In the genomic region with DNA sequence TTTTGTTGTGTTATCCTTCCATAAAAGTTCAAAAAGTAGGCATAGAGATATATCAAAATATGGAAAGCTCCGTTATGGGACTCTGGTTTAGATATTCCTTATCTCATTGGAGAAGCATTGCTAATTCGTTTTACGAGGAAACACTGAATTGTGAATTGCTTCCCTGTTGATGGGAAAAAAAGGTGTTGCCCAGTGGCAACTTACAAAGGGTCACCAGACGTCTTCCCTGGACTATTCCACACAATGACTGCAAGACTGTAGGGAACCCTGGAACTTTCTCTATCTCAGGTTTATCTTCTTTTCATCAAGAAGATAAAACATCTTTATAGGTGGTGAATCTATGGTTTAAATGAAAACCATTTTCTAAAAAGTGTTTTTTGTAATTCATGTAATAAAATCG, we compare ENCODE assay signal across 24 cellular contexts.
DNase-seq lines count a peak whose midpoint lies in the region; ATAC-seq and TF ChIP-seq lines count a peak whose summit lies in the region.
"Had no signal": no experiment of that assay in that cellular context is flagged by ENCODE, and none has a peak within 500 bp of the region (broad histone marks: within the 10 kb centered on the region; RNA-seq: fewer than 3 reads in every experiment).

No MANE protein-coding gene starts in this region.

- H3K9ac ChIP-seq in subcutaneous abdominal adipose tissue (ENCODE audit: low read length in 5 of 5): no peak overlapping the region

- DNase-seq in cardiac muscle cell (ENCODE audit: low read depth in 1 of 2, low spot score in 1 of 2): no peak
- no peak for DNase-seq in left cardiac atrium
- DNase-seq in esophagus muscularis mucosa (ENCODE audit: extremely low spot score): no peak
- DNase-seq in NCI-H2196 treated with DMSO at 0.1 percent for 48 hours (lab: John Stamatoyannopoulos, UW; ENCODE audit: unreplicated experiment): no peak
- no peak for DNase-seq in OCI-M2 (lab: John Stamatoyannopoulos, UW; ENCODE audit: unreplicated experiment)
- no peak for DNase-seq in activated CD4-positive, CD25-positive, alpha-beta regulatory T cell (lab: John Stamatoyannopoulos, UW)
- DNase-seq: activated CD4-positive, alpha-beta T cell treated with anti-CD3 and anti-CD28 coated beads, Interleukin-2, amount 50 U/mL, for 4 hours; activated CD8-positive, alpha-beta memory T cell treated with anti-CD3 and anti-CD28 coated beads, Interleukin-2, amount 50 U/mL, for 4 hours; activated naive CD8-positive, alpha-beta T cell treated with anti-CD3 and anti-CD28 coated beads for 36 hours; CD8-positive, alpha-beta memory T cell; DMS153; effector CD4-positive, alpha-beta T cell; GDM1; NCI-H1092 treated with DMSO at 0.1 percent for 48 hours; NCI-H2029; NCI-H226; T-helper 2 cell; tibial artery had no signal

- H3K4me1 ChIP-seq in cardiac muscle cell (ENCODE audit: low read depth) (peaks cover 38% of the 10 kb centered on the region), esophagus muscularis mucosa (peaks cover 0 to 7% (median 0%) of the 10 kb centered on the region in 4 donors), muscle layer of duodenum (ENCODE audit: control insufficient read depth in 1 of 2, insufficient read depth in 2 of 2, low read length in 2 of 2) (peaks cover 0 to 9% of the 10 kb centered on the region in 2 donors), subcutaneous abdominal adipose tissue (ENCODE audit: control insufficient read depth in 5 of 5, insufficient read depth in 5 of 5, low read length in 5 of 5) (peaks cover 0 to 10% (median 5%) of the 10 kb centered on the region in 5 donors)

- 72% methylated on average over 5 of the region's 5 CpGs for WGBS in esophagus muscularis mucosa

- ATAC-seq in left cardiac atrium: no peak
- ATAC-seq: foreskin keratinocyte, SK-N-SH treated with all-trans-retinoic acid at 6 μM for 48 hours had no signal

- no peak for TF ChIP-seq POLR2A in esophagus muscularis mucosa (IDR thresholded peaks at IDR 0.05; ENCODE audit: low read depth)

- H3K36me3 ChIP-seq in cardiac muscle cell (no peaks in the 10 kb centered on the region), esophagus muscularis mucosa (no peaks in the 10 kb centered on the region), muscle layer of duodenum (ENCODE audit: control insufficient read depth in 1 of 2, insufficient read depth in 2 of 2, low read length in 2 of 2) (peaks cover 3 to 7% of the 10 kb centered on the region in 2 donors), subcutaneous abdominal adipose tissue (ENCODE audit: control insufficient read depth in 5 of 5, insufficient read depth in 5 of 5, low read length in 5 of 5) (peaks cover 0 to 9% (median 0%) of the 10 kb centered on the region in 5 donors)
- H3K36me3 ChIP-seq: tibial artery had no signal

- H3K27me3 ChIP-seq in cardiac muscle cell: no peaks in the 10 kb centered on the region
- no peaks in the 10 kb centered on the region for H3K27me3 ChIP-seq in esophagus muscularis mucosa
- H3K27me3 ChIP-seq in muscle layer of duodenum (ENCODE audit: low read depth, low read length): no peaks in the 10 kb centered on the region
- H3K27me3 ChIP-seq in subcutaneous abdominal adipose tissue (ENCODE audit: control insufficient read depth in 5 of 5, insufficient read depth in 4 of 5, low read length in 5 of 5): no peaks in the 10 kb centered on the region
- H3K27me3 ChIP-seq: foreskin keratinocyte, tibial artery had no signal

- H3K9me3 ChIP-seq in cardiac muscle cell (ENCODE audit: low read depth) (no peaks in the 10 kb centered on the region), esophagus muscularis mucosa (no peaks in the 10 kb centered on the region), muscle layer of duodenum (ENCODE audit: control insufficient read depth in 1 of 2, low read length in 2 of 2) (no peaks in the 10 kb centered on the region), subcutaneous abdominal adipose tissue (ENCODE audit: control insufficient read depth in 5 of 5, low read length in 5 of 5) (peaks cover 0 to 3% (median 0%) of the 10 kb centered on the region in 5 donors)
- H3K9me3 ChIP-seq: tibial artery had no signal

- H3K27ac ChIP-seq in cardiac muscle cell: peak overlapping the region; percentile 90
- peak overlapping the region in 3 of 4 donors; percentile 15 to 50 (median 22) for H3K27ac ChIP-seq in esophagus muscularis mucosa (replicated peaks in 1 of 4)
- H3K27ac ChIP-seq in muscle layer of duodenum (ENCODE audit: low read length): peak overlapping the region; percentile 58
- peak overlapping the region; percentile 64 for H3K27ac ChIP-seq in subcutaneous abdominal adipose tissue (ENCODE audit: low read depth, low read length)
- H3K27ac ChIP-seq: 22Rv1, foreskin keratinocyte, tibial artery had no signal

- TF ChIP-seq EP300 in esophagus muscularis mucosa (IDR thresholded peaks at IDR 0.05): no peak

- TF ChIP-seq CTCF in cardiac muscle cell (IDR thresholded peaks at IDR 0.05; ENCODE audit: low read depth, low read length) (no peak), esophagus muscularis mucosa (IDR thresholded peaks at IDR 0.05) (no peak)

- intact Hi-C loops in left cardiac atrium (cut with DNase I) (loop anchor here in 1 of 2 donors (10.0 kb wide), 1 partner anchor 132 kb away; no protein-coding TSS in a partner anchor), esophagus muscularis mucosa (cut with DNase I) (no loop called here)

- no peak overlapping the region for H3K4me3 ChIP-seq in cardiac muscle cell
- no peak overlapping the region for H3K4me3 ChIP-seq in esophagus muscularis mucosa
- H3K4me3 ChIP-seq in muscle layer of duodenum (ENCODE audit: low read depth in 1 of 2, low read length in 2 of 2): no peak overlapping the region
- peak overlapping the region in 1 of 5 donors; percentile 11 for H3K4me3 ChIP-seq in subcutaneous abdominal adipose tissue (ENCODE audit: low read depth in 1 of 5, low read length in 5 of 5)
- H3K4me3 ChIP-seq: lung, tibial artery had no signal

Comparison
In these comparisons a context has a peak if more than half of its experiments do, and no peak if none do; other contexts are left out.
1. H3K27ac ChIP-seq: peak in every context shown above with its lines; median percentile 90 in cardiac muscle cell; 64 in subcutaneous abdominal adipose tissue; 58 in muscle layer of duodenum; 22 in esophagus muscularis mucosa.